10 cellular contexts compared by ENCODE assay signal in genomic region chr1:221887091-221887746, GRCh38.
DNase-seq lines count a peak whose midpoint lies in the region; FAIRE-seq and TF ChIP-seq lines count a peak whose summit lies in the region.
"Had no signal": no experiment of that assay in that cellular context is flagged by ENCODE, and none has a peak within 500 bp of the region (broad histone marks: within the 10 kb centered on the region; RNA-seq: fewer than 3 reads in every experiment).

No MANE protein-coding gene starts in this region.

- no peaks in the 10 kb centered on the region for H3K36me3 ChIP-seq in astrocyte (ENCODE audit: insufficient read depth, low read length)
- no peaks in the 10 kb centered on the region for H3K36me3 ChIP-seq in A673 (ENCODE audit: insufficient read depth, low read length, poor library complexity, severe bottlenecking)

- H3K27ac ChIP-seq in astrocyte (ENCODE audit: low read depth, low read length) (peak overlapping the region; percentile 18), A673 (ENCODE audit: low read depth, low read length, poor library complexity, severe bottlenecking) (no peak overlapping the region)

- no peaks in the 10 kb centered on the region for H3K27me3 ChIP-seq in astrocyte (ENCODE audit: insufficient read depth, low read length)
- no peaks in the 10 kb centered on the region for H3K27me3 ChIP-seq in A673 (replicated peaks; ENCODE audit: insufficient read depth, low read depth, low read length, poor library complexity)

- TF ChIP-seq CTCF in astrocyte (IDR thresholded peaks at IDR 0.05; ENCODE audit: insufficient read depth, low read depth, low read length) (no peak), GM10266 (IDR thresholded peaks at IDR 0.05; ENCODE audit: control insufficient read depth, insufficient read depth, low read depth, missing control alignments) (no peak), A673 (conservative IDR thresholded peaks at IDR 0.05; ENCODE audit: low read depth, low read length) (no peak)

- H3K27me3 Mint-ChIP-seq in astrocyte (ENCODE audit: low read depth, unreplicated experiment): no peaks in the 10 kb centered on the region
- peaks cover 9% of the 10 kb centered on the region for H3K27me3 Mint-ChIP-seq in activated CD4-positive, alpha-beta memory T cell treated with anti-CD3 and anti-CD28 coated beads for 36 hours

- H4K20me1 ChIP-seq in astrocyte (ENCODE audit: insufficient read depth, low read length): no peaks in the 10 kb centered on the region

- H3K36me3 Mint-ChIP-seq in astrocyte (ENCODE audit: low read depth, unreplicated experiment): no peaks in the 10 kb centered on the region
- H3K36me3 Mint-ChIP-seq in activated CD4-positive, alpha-beta memory T cell treated with anti-CD3 and anti-CD28 coated beads for 36 hours: no peaks in the 10 kb centered on the region

- no TSS peak for BruUV-seq in A673 (replicated peaks; lab: Mats Ljungman, UMichigan)

- H3K79me2 ChIP-seq in astrocyte (ENCODE audit: insufficient read depth, low read length): no peaks in the 10 kb centered on the region

- H3K4me1 ChIP-seq in astrocyte (ENCODE audit: insufficient read depth, low read length) (peaks cover 14% of the 10 kb centered on the region), A673 (ENCODE audit: insufficient read depth, low read length, poor library complexity, severe bottlenecking) (no peaks in the 10 kb centered on the region)
- H3K4me1 ChIP-seq: Caco-2 had no signal

- H3K27ac Mint-ChIP-seq in astrocyte (ENCODE audit: unreplicated experiment): no peak overlapping the region
- H3K27ac Mint-ChIP-seq in activated CD4-positive, alpha-beta memory T cell treated with anti-CD3 and anti-CD28 coated beads for 36 hours: no peak overlapping the region
- H3K27ac Mint-ChIP-seq: activated CD4-positive, alpha-beta T cell treated with anti-CD3 and anti-CD28 coated beads, Interleukin-2, amount 10 ng/mL, durations not matched to agents 7 days and 5 days had no signal

- H3K4me3 ChIP-seq in astrocyte (ENCODE audit: insufficient read depth, low read depth, low read length): no peak overlapping the region
- no peak overlapping the region for H3K4me3 ChIP-seq in A673 (ENCODE audit: low read depth, low read length, poor library complexity, severe bottlenecking)

- no peak overlapping the region for H3K9ac ChIP-seq in astrocyte (ENCODE audit: low read length)

- peak overlapping the region; percentile 26 for H2AFZ ChIP-seq in astrocyte (ENCODE audit: low read depth, low read length)

- H3K4me2 ChIP-seq in astrocyte (ENCODE audit: low read length): peak overlapping the region; percentile 65

- no peak overlapping the region for H3K4me3 Mint-ChIP-seq in astrocyte (ENCODE audit: unreplicated experiment)
- H3K4me3 Mint-ChIP-seq in activated CD4-positive, alpha-beta memory T cell treated with anti-CD3 and anti-CD28 coated beads for 36 hours: no peak overlapping the region
- H3K4me3 Mint-ChIP-seq: activated CD4-positive, alpha-beta T cell treated with anti-CD3 and anti-CD28 coated beads, Interleukin-2, amount 10 ng/mL, durations not matched to agents 7 days and 5 days had no signal

- no peak for FAIRE-seq in astrocyte (lab: Jason Lieb, UNC)
- FAIRE-seq in urothelium cell line (lab: Jason Lieb, UNC): no peak

- H3K9me3 ChIP-seq in astrocyte (ENCODE audit: insufficient read depth, low read depth, low read length) (no peaks in the 10 kb centered on the region), A673 (ENCODE audit: low read depth, low read length, poor library complexity, severe bottlenecking) (no peaks in the 10 kb centered on the region)
- H3K9me3 ChIP-seq: Caco-2 had no signal

- DNase-seq in SIG-M5 treated with dmso at 0.1 percent for 504 hours (lab: John Stamatoyannopoulos, UW; ENCODE audit: unreplicated experiment): peak; percentile 20
- no peak for DNase-seq in SIG-M5 (lab: John Stamatoyannopoulos, UW)
- DNase-seq in astrocyte (ENCODE audit: low read depth): peak; percentile 86
- DNase-seq in kidney glomerular epithelial cell (lab: John Stamatoyannopoulos, UW): peak; percentile 97
- peak; percentile 87 for DNase-seq in urothelium cell line (ENCODE audit: low spot score)
- DNase-seq in GM10266 (ENCODE audit: extremely low spot score): no peak
- no peak for DNase-seq in A673 (ENCODE audit: low spot score)
- no peak for DNase-seq in activated CD4-positive, alpha-beta memory T cell treated with anti-CD3 and anti-CD28 coated beads for 36 hours
- DNase-seq: activated CD4-positive, alpha-beta T cell treated with anti-CD3 and anti-CD28 coated beads, Interleukin-2, amount 10 ng/mL, durations not matched to agents 7 days and 5 days had no signal

- intact Hi-C loops in A673 (cut with micrococcal nuclease; ENCODE audit: unreplicated experiment): no loop called here
- intact Hi-C loops in activated CD4-positive, alpha-beta memory T cell treated with anti-CD3 and anti-CD28 coated beads for 36 hours (cut with micrococcal nuclease): no loop called here

- POLR2A ChIA-PET in A673 (lab: Charles Lee; ENCODE audit: low non-redundant PET): no interaction called here
- POLR2A ChIA-PET in activated CD4-positive, alpha-beta memory T cell treated with anti-CD3 and anti-CD28 coated beads for 36 hours (lab: Charles Lee): no interaction called here

- no peaks in the 10 kb centered on the region for H3K9me3 Mint-ChIP-seq in astrocyte (ENCODE audit: unreplicated experiment)
- H3K9me3 Mint-ChIP-seq in activated CD4-positive, alpha-beta memory T cell treated with anti-CD3 and anti-CD28 coated beads for 36 hours: no peaks in the 10 kb centered on the region
- H3K9me3 Mint-ChIP-seq: activated CD4-positive, alpha-beta T cell treated with anti-CD3 and anti-CD28 coated beads, Interleukin-2, amount 10 ng/mL, durations not matched to agents 7 days and 5 days had no signal

- CTCF ChIA-PET in A673 (lab: Charles Lee): no interaction called here
- CTCF ChIA-PET in activated CD4-positive, alpha-beta memory T cell treated with anti-CD3 and anti-CD28 coated beads for 36 hours (lab: Charles Lee): no interaction called here

- peaks cover 20% of the 10 kb centered on the region for H3K4me1 Mint-ChIP-seq in astrocyte (ENCODE audit: low read depth, unreplicated experiment)
- H3K4me1 Mint-ChIP-seq in activated CD4-positive, alpha-beta memory T cell treated with anti-CD3 and anti-CD28 coated beads for 36 hours (ENCODE audit: low read depth): no peaks in the 10 kb centered on the region
- H3K4me1 Mint-ChIP-seq: activated CD4-positive, alpha-beta T cell treated with anti-CD3 and anti-CD28 coated beads, Interleukin-2, amount 10 ng/mL, durations not matched to agents 7 days and 5 days had no signal

Comparison
In these comparisons a context has a peak if more than half of its experiments do, and no peak if none do; other contexts are left out.
1. DNase-seq: peak in SIG-M5 treated with dmso at 0.1 percent for 504 hours (single experiment), astrocyte (single experiment), kidney glomerular epithelial cell (single experiment) and urothelium cell line (single experiment); none in SIG-M5 (single experiment), GM10266 (single experiment), A673 (single experiment) and activated CD4-positive, alpha-beta memory T cell treated with anti-CD3 and anti-CD28 coated beads for 36 hours (single experiment).